ENCODE assay signal across 8 cellular contexts in genomic region chr1:116826818-116827606, GRCh38.
DNase-seq lines count a peak whose midpoint lies in the region; ATAC-seq, FAIRE-seq and TF ChIP-seq lines count a peak whose summit lies in the region.

No MANE protein-coding gene starts in this region.

- H3K27ac ChIP-seq in WERI-Rb-1 (peak overlapping the region; percentile 4; the same call in 1 of the 2 replicates), transverse colon (peak overlapping the region; percentile 70 to 84 (median 76))

- H3K36me3 ChIP-seq in GM06990 (ENCODE audit: control insufficient read depth, insufficient read depth, low read length), result no peaks in the 10 kb centered on the region
- H3K36me3 ChIP-seq in WERI-Rb-1, result no peaks in the 10 kb centered on the region
- no peaks in the 10 kb centered on the region for H3K36me3 ChIP-seq in transverse colon

- no peak for FAIRE-seq in HTR-8/SVneo (lab: Jason Lieb, UNC)

- peaks cover 7 to 39% (median 28%) of the 10 kb centered on the region in 4 donors for H3K4me1 ChIP-seq in transverse colon

- 47 to 53% methylated on average over 2 to 9 of the region's 9 CpGs for WGBS in transverse colon (ENCODE audit: low coverage in 1 of 2), 2 donors

- TF ChIP-seq POLR2A in transverse colon (IDR thresholded peaks at IDR 0.05), result no peak

- in situ Hi-C loops in transverse colon (cut with MboI; ENCODE audit: low pct_ligation_motif_present in 1 of 4, low pct_unique_long_range_greater_than_20kb in 1 of 4, low sequenced_read_pairs in 3 of 4), result no loop called here

- no peak for TF ChIP-seq EP300 in transverse colon (IDR thresholded peaks at IDR 0.05; ENCODE audit: low read depth)

- TF ChIP-seq CTCF in GM06990 (IDR thresholded peaks at IDR 0.05; ENCODE audit: insufficient read depth, low read length, poor library complexity, severe bottlenecking) (no peak), WERI-Rb-1 (IDR thresholded peaks at IDR 0.05; ENCODE audit: low read depth, low read length) (no peak), fibroblast of mammary gland (conservative IDR thresholded peaks at IDR 0.05; ENCODE audit: control insufficient read depth, insufficient read depth, low read depth, low read length) (no peak), transverse colon (IDR thresholded peaks at IDR 0.05) (no peak)

- ATAC-seq in GM21576 (IDR thresholded peaks at IDR 0.05; ENCODE audit: unreplicated experiment) (peak; percentile 86), left ventricle myocardium superior (no peak)

- H3K4me3 ChIP-seq in GM06990 (replicated peaks; ENCODE audit: low read depth, low read length), result no peak overlapping the region
- H3K4me3 ChIP-seq in WERI-Rb-1 (ENCODE audit: low read depth, low read length), result no peak overlapping the region
- no peak overlapping the region for H3K4me3 ChIP-seq in fibroblast of mammary gland (ENCODE audit: control insufficient read depth, low read depth, low read length)
- no peak overlapping the region for H3K4me3 ChIP-seq in transverse colon

- DNase-seq in GM06990 (ENCODE audit: extremely low read depth, insufficient read length), result peak; percentile 80
- peak; percentile 28 for DNase-seq in HTR-8/SVneo (ENCODE audit: insufficient read length, low spot score)
- peak; percentile 90 for DNase-seq in WERI-Rb-1
- peak; percentile 39 for DNase-seq in fibroblast of mammary gland (ENCODE audit: low read depth)
- no peak for DNase-seq in transverse colon
- no peak for DNase-seq in hepatic stellate cell (ENCODE audit: low spot score)
- no peak for DNase-seq in left ventricle myocardium superior

- H3K9me3 ChIP-seq in WERI-Rb-1 (ENCODE audit: severe bottlenecking), result no peaks in the 10 kb centered on the region
- no peaks in the 10 kb centered on the region for H3K9me3 ChIP-seq in transverse colon

- intact Hi-C loops in transverse colon (cut with DNase I; ENCODE audit: low total_unique reads), result no loop called here
- intact Hi-C loops in left ventricle myocardium superior (cut with micrococcal nuclease), result no loop called here

- H3K27me3 ChIP-seq in GM06990 (replicated peaks; ENCODE audit: control insufficient read depth, insufficient read depth, low read length) (no peaks in the 10 kb centered on the region), WERI-Rb-1 (ENCODE audit: insufficient read depth, low read depth, severe bottlenecking) (peaks cover 22% of the 10 kb centered on the region), transverse colon (no peaks in the 10 kb centered on the region)

Comparison
In these comparisons a context has a peak if more than half of its experiments do, and no peak if none do; other contexts are left out.
1. DNase-seq: peak in GM06990 (single experiment), HTR-8/SVneo (single experiment), WERI-Rb-1 (single experiment) and fibroblast of mammary gland (single experiment); none in transverse colon (single experiment), hepatic stellate cell (single experiment) and left ventricle myocardium superior (single experiment).